Comparison of ENCODE assay signal across 20 cellular contexts in genomic region chrX:115531818-115532403, GRCh38. TPM values are rescaled to one million over a fixed set of nuclear protein-coding genes. Genes with fewer than 3 reads are reported as not detected.
DNase-seq lines count a peak whose midpoint lies in the region; ATAC-seq and TF ChIP-seq lines count a peak whose summit lies in the region.
"Had no signal": no experiment of that assay in that cellular context is flagged by ENCODE, and none has a peak within 500 bp of the region (broad histone marks: within the 10 kb centered on the region; RNA-seq: fewer than 3 reads in every experiment).

No MANE protein-coding gene starts in this region.

- in situ Hi-C loops in Caki2 (cut with HindIII; ENCODE audit: low pct_unique_long_range_greater_than_20kb, low sequenced_read_pairs) = no loop called here

- H3K4me1 Mint-ChIP-seq in nephron progenitor cell = no peaks in the 10 kb centered on the region
- H3K4me1 Mint-ChIP-seq: memory B cell had no signal

- H3K9me3 Mint-ChIP-seq in nephron progenitor cell = no peaks in the 10 kb centered on the region
- H3K9me3 Mint-ChIP-seq: activated T-cell treated with anti-CD3 and anti-CD28 coated beads, Interleukin-2, amount 50 U/mL, for 72 hours; GM23338; memory B cell had no signal

- H3K79me2 ChIP-seq in osteoblast (ENCODE audit: insufficient read depth, low read length) = no peaks in the 10 kb centered on the region

- DNase-seq in Caki2 (ENCODE audit: low read depth) (peak; percentile 4), NCI-H226 (peak; percentile 52), fibroblast of mammary gland (ENCODE audit: low read depth) (peak; percentile 61), osteoblast (ENCODE audit: insufficient read length, low spot score, missing footprints) (no peak), nephron progenitor cell (no peak), GOT3 (lab: John Stamatoyannopoulos, UW) (no peak), NCI-H510A (lab: John Stamatoyannopoulos, UW) (no peak)
- DNase-seq: activated CD4-positive, alpha-beta T cell treated with anti-CD3 and anti-CD28 coated beads, Interleukin-2, amount 50 U/mL, for 48 hours; activated T-cell treated with anti-CD3 and anti-CD28 coated beads, Interleukin-2, amount 50 U/mL, for 72 hours; colonic mucosa; DMS 273 treated with DMSO at 0.1 percent for 48 hours; NCI-H1436; stimulated activated CD4-positive, alpha-beta T cell treated with anti-CD3 and anti-CD28 coated beads, Interleukin-4, amount 100 ng/mL, for 1 hour; thyroid gland had no signal

- H3K36me3 Mint-ChIP-seq in nephron progenitor cell (ENCODE audit: low read depth) = no peaks in the 10 kb centered on the region
- H3K36me3 Mint-ChIP-seq: memory B cell had no signal

- H3K4me3 ChIP-seq in fibroblast of mammary gland (ENCODE audit: control insufficient read depth, low read depth, low read length) (no peak overlapping the region), osteoblast (ENCODE audit: insufficient read depth, low read length) (no peak overlapping the region)
- H3K4me3 ChIP-seq: colonic mucosa, esophagus muscularis mucosa, GM23338, K562, thyroid gland had no signal

- no peaks in the 10 kb centered on the region for H3K36me3 ChIP-seq in osteoblast (ENCODE audit: insufficient read depth, low read length)
- H3K36me3 ChIP-seq: colonic mucosa, esophagus muscularis mucosa, thyroid gland had no signal

- H2AFZ ChIP-seq in osteoblast (ENCODE audit: low read length) = peak overlapping the region; percentile 16
- H2AFZ ChIP-seq: GM23338 had no signal

- no peak overlapping the region for H3K27ac Mint-ChIP-seq in nephron progenitor cell
- H3K27ac Mint-ChIP-seq: activated T-cell treated with anti-CD3 and anti-CD28 coated beads, Interleukin-2, amount 50 U/mL, for 72 hours; GM23338; memory B cell had no signal

- peaks cover 5% of the 10 kb centered on the region for H3K4me1 ChIP-seq in osteoblast (ENCODE audit: insufficient read depth, low read length)
- H3K4me1 ChIP-seq: colonic mucosa, esophagus muscularis mucosa, thyroid gland had no signal

- no peak for TF ChIP-seq CTCF in fibroblast of mammary gland (conservative IDR thresholded peaks at IDR 0.05; ENCODE audit: control insufficient read depth, insufficient read depth, low read depth, low read length)
- TF ChIP-seq CTCF in osteoblast (IDR thresholded peaks at IDR 0.05; ENCODE audit: extremely low read depth, low read depth, low read length) = no peak
- no peak for TF ChIP-seq CTCF in nephron progenitor cell (IDR thresholded peaks at IDR 0.05)

- H3K4me2 ChIP-seq in osteoblast (ENCODE audit: insufficient read depth, low read length) = no peak overlapping the region
- H3K4me2 ChIP-seq: GM23338 had no signal

- no peak overlapping the region for H3K27ac ChIP-seq in osteoblast (ENCODE audit: low read depth, low read length)
- H3K27ac ChIP-seq: colonic mucosa, esophagus muscularis mucosa, thyroid gland had no signal

- no peak overlapping the region for H3K4me3 Mint-ChIP-seq in nephron progenitor cell
- H3K4me3 Mint-ChIP-seq: activated T-cell treated with anti-CD3 and anti-CD28 coated beads, Interleukin-2, amount 50 U/mL, for 72 hours; GM23338; memory B cell had no signal

- peaks cover 9% of the 10 kb centered on the region for H3K27me3 ChIP-seq in osteoblast (ENCODE audit: insufficient read depth, low read length)
- H3K27me3 ChIP-seq: thyroid gland had no signal

- H4K20me1 ChIP-seq in osteoblast (ENCODE audit: insufficient read depth, low read length) = no peaks in the 10 kb centered on the region

- no peak for ATAC-seq in GM18870 (IDR thresholded peaks at IDR 0.05; ENCODE audit: unreplicated experiment)
- ATAC-seq: activated T-cell treated with anti-CD3 and anti-CD28 coated beads, Interleukin-2, amount 50 U/mL, for 72 hours; GM23338; K562; sciatic nerve had no signal

- no peaks in the 10 kb centered on the region for H3K9me3 ChIP-seq in osteoblast (ENCODE audit: low read depth, low read length)
- H3K9me3 ChIP-seq: colonic mucosa, esophagus muscularis mucosa, thyroid gland had no signal

- H3K27me3 Mint-ChIP-seq in nephron progenitor cell (ENCODE audit: low read depth, poor library complexity) = peaks cover 3% of the 10 kb centered on the region
- H3K27me3 Mint-ChIP-seq: memory B cell had no signal

RNA-seq across cellular contexts. Expression of gene PLS3, which starts 29.1 kb away (rescaled TPM):
- 129 and 133 TPM in 2 replicates for total RNA-seq in Caki2 (2014; rRNA removed; shearing (Covaris generic); ENCODE audit: low replicate concordance)
- total RNA-seq in osteoblast = 324 and 358 TPM in 2 replicates

Comparison
In these comparisons a context has a peak if more than half of its experiments do, and no peak if none do; other contexts are left out.
1. DNase-seq: peak in Caki2 (single experiment), NCI-H226 (single experiment) and fibroblast of mammary gland (single experiment); none in osteoblast (single experiment), nephron progenitor cell (single experiment), GOT3 (single experiment) and NCI-H510A (single experiment).